ENCODE assay signal across 22 cellular contexts in the genomic region with DNA sequence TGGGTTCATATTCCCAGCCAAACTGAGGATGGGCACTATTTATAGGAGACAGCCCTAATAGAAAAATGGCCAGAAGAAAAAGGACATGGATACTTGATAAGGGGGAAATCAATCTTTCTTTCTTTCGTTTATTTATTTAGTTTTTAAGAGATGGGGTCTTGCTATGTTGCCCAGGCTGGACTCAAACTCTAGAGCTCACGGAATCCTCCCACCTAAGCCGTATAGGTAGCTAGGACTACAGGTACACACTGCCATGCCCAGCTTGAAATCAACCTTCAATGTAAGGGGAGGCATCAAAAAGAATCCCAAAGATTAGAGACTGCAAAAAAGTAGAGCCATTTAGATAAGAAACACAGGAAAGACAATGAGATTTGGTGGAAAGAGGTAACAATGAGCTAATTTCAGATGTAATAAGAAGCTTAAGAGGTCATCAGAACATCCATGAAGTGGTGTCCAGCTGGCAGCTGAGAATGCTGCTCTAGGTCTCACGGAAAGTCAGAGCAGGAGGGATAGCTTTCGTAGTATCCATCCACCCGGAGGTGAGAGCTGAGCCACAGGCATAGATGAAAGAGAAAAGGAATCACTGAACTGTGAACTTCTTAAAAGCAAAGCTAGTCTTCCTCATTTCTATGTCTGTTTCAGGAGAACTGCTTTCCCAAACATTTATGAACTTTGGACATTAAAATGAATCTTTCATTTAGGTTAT.
"Had no signal": no experiment of that assay in that cellular context is flagged by ENCODE, and none has a peak within 500 bp of the region (broad histone marks: within the 10 kb centered on the region; RNA-seq: fewer than 3 reads in every experiment).

No MANE protein-coding gene starts in this region.

- H3K4me3 ChIP-seq: lower lobe of right lung, prostate gland, right atrium auricular region, sigmoid colon, stomach, thyroid gland, vagina had no signal

- ATAC-seq: effector memory CD8-positive, alpha-beta T cell; left ventricle myocardium superior; lower lobe of right lung; naive thymus-derived CD8-positive, alpha-beta T cell; stimulated activated effector memory CD8-positive, alpha-beta T cell treated with anti-CD3 and anti-CD28 coated beads, Interleukin-12 subunit alpha, Interleukin-12 subunit beta, amount 100 ng/mL, for 72 hours had no signal

- H3K9me3 ChIP-seq: lower lobe of right lung, prostate gland, right atrium auricular region, sigmoid colon, stomach, thyroid gland, vagina had no signal

- H3K4me1 ChIP-seq: prostate gland, sigmoid colon, vagina had no signal

- H3K27ac ChIP-seq: lower lobe of right lung, prostate gland, right atrium auricular region, sigmoid colon, stomach, thyroid gland, vagina had no signal

- H3K36me3 ChIP-seq: lower lobe of right lung, prostate gland, right atrium auricular region, sigmoid colon, stomach, thyroid gland, vagina had no signal

- DNase-seq: effector memory CD8-positive, alpha-beta T cell; hypothalamus; immature natural killer cell; islet precursor cell; kidney glomerular epithelial cell; left ventricle myocardium superior; lower lobe of right lung; naive thymus-derived CD8-positive, alpha-beta T cell; nephron progenitor cell; nucleus accumbens; sigmoid colon; stimulated activated CD4-positive, alpha-beta T cell treated with anti-CD3 and anti-CD28 coated beads, Interleukin-2, amount 100 ng/mL, for 24 hours; stimulated activated CD4-positive, alpha-beta T cell treated with anti-CD3 and anti-CD28 coated beads, Interleukin-4, amount 100 ng/mL, for 24 hours; stimulated activated naive CD4-positive, alpha-beta T cell treated with Interleukin-2 at 50 U/mL for 16 hours; stomach; thyroid gland; trophoblast cell had no signal

- FAIRE-seq: frontal cortex had no signal

- H3K27me3 ChIP-seq: right atrium auricular region, sigmoid colon, stomach, thyroid gland, vagina had no signal
